ENCODE assay signal across 29 cellular contexts in genomic region chr11:69053169-69053477, GRCh38. TPM values are rescaled to one million over a fixed set of nuclear protein-coding genes. Genes with fewer than 3 reads are reported as not detected.
DNase-seq lines count a peak whose midpoint lies in the region; ATAC-seq, FAIRE-seq and TF ChIP-seq lines count a peak whose summit lies in the region.
"Had no signal": no experiment of that assay in that cellular context is flagged by ENCODE, and none has a peak within 500 bp of the region (broad histone marks: within the 10 kb centered on the region; RNA-seq: fewer than 3 reads in every experiment).

No MANE protein-coding gene starts in this region.

- H3K27me3 ChIP-seq in gastroesophageal sphincter: no peaks in the 10 kb centered on the region
- H3K27me3 ChIP-seq in stomach smooth muscle (ENCODE audit: control insufficient read depth in 1 of 2, insufficient read depth in 2 of 2, low read length in 2 of 2): no peaks in the 10 kb centered on the region
- H3K27me3 ChIP-seq: hepatocyte, neutrophil, SJSA1, spleen, upper lobe of left lung had no signal

- peak overlapping the region; percentile 3; the same call in 1 of the 2 replicates for H3K4me3 ChIP-seq in GM12865 (ENCODE audit: low read depth, low read length)
- H3K4me3 ChIP-seq in OCI-LY7 (ENCODE audit: low read depth, low read length, poor library complexity, severe bottlenecking): peak overlapping the region; percentile 92
- peak overlapping the region in 1 of 2 donors; percentile 99 for H3K4me3 ChIP-seq in gastroesophageal sphincter
- peak overlapping the region in 1 of 2 donors; percentile 90 for H3K4me3 ChIP-seq in stomach smooth muscle (ENCODE audit: low read length in 2 of 2)
- H3K4me3 ChIP-seq: hepatocyte, K562, lower lobe of right lung, SJSA1, spleen, upper lobe of left lung had no signal

- CTCF ChIA-PET in OCI-LY7 (lab: Charles Lee; ENCODE audit: unreplicated experiment): no interaction called here

- H3K36me3 ChIP-seq in OCI-LY7 (ENCODE audit: insufficient read depth, low read length) (peaks cover 33% of the 10 kb centered on the region), gastroesophageal sphincter (peaks cover 0 to 45% of the 10 kb centered on the region in 2 donors), stomach smooth muscle (ENCODE audit: control insufficient read depth in 2 of 2, insufficient read depth in 2 of 2, low read length in 2 of 2) (peaks cover 20 to 22% of the 10 kb centered on the region in 2 donors)

- H3K9me3 ChIP-seq in OCI-LY7 (ENCODE audit: low read length) (no peaks in the 10 kb centered on the region), gastroesophageal sphincter (no peaks in the 10 kb centered on the region), stomach smooth muscle (ENCODE audit: control insufficient read depth in 2 of 2, low read length in 2 of 2) (no peaks in the 10 kb centered on the region)
- H3K9me3 ChIP-seq: lower lobe of right lung, neutrophil, SJSA1, spleen, upper lobe of left lung had no signal

- H4K20me1 ChIP-seq in OCI-LY7 (ENCODE audit: insufficient read depth, low read length): no peaks in the 10 kb centered on the region

- no peak for FAIRE-seq in GM19239 (lab: Jason Lieb, UNC)
- FAIRE-seq: K562 had no signal

- intact Hi-C loops in OCI-LY7 (cut with micrococcal nuclease; ENCODE audit: unreplicated experiment): no loop called here

- peaks cover 84% of the 10 kb centered on the region for H3K4me1 ChIP-seq in OCI-LY7 (ENCODE audit: insufficient read depth, low read length, poor library complexity, severe bottlenecking)
- H3K4me1 ChIP-seq in gastroesophageal sphincter: peaks cover 0 to 91% (median 35%) of the 10 kb centered on the region in 3 donors
- peaks cover 75% of the 10 kb centered on the region for H3K4me1 ChIP-seq in stomach smooth muscle (ENCODE audit: control insufficient read depth, insufficient read depth, low read length)

- no peak for TF ChIP-seq POLR2A in gastroesophageal sphincter (IDR thresholded peaks at IDR 0.05)

- DNase-seq in GM12865 (ENCODE audit: low read depth) (no peak), OCI-LY7 (ENCODE audit: low spot score) (no peak), pons (ENCODE audit: low spot score) (no peak), GM19239 (ENCODE audit: insufficient read length, low spot score) (no peak)
- DNase-seq: activated CD4-positive, alpha-beta T cell treated with anti-CD3 and anti-CD28 coated beads for 4 hours; activated naive CD8-positive, alpha-beta T cell treated with anti-CD3 and anti-CD28 coated beads for 36 hours; CD4-positive, alpha-beta memory T cell; cerebellar nuclear complex; foreskin melanocyte; immature natural killer cell; lower lobe of right lung; NCI-H1694 treated with DMSO at 0.1 percent for 48 hours; NCI-H345; NCI-H82; retina; spleen; stimulated activated CD4-positive, alpha-beta T cell treated with anti-CD3 and anti-CD28 coated beads, Interleukin-4, amount 100 ng/mL, for 4 hours; stimulated activated naive CD8-positive, alpha-beta T cell treated with anti-CD3 and anti-CD28 coated beads, Interleukin-15, amount 100 ng/mL, for 72 hours; T-helper 17 cell had no signal

- H3K27ac ChIP-seq in OCI-LY7 (ENCODE audit: low read depth, low read length, poor library complexity, severe bottlenecking): peak overlapping the region; percentile 96
- peak overlapping the region; percentile 1 to 99 (median 99) for H3K27ac ChIP-seq in gastroesophageal sphincter
- peak overlapping the region; percentile 97 for H3K27ac ChIP-seq in stomach smooth muscle (ENCODE audit: low read length)
- H3K27ac ChIP-seq: hepatocyte, lower lobe of right lung, neutrophil, SJSA1, upper lobe of left lung had no signal

- POLR2A ChIA-PET in OCI-LY7 (lab: Charles Lee): interaction anchor here (1.9 kb wide), 1 partner anchor 10 kb away, joined by 6 read pairs; no protein-coding TSS in a partner anchor

- TF ChIP-seq CTCF in GM12865 (IDR thresholded peaks at IDR 0.05; ENCODE audit: insufficient read depth, low read depth, low read length, missing control alignments): no peak
- TF ChIP-seq CTCF in OCI-LY7 (conservative IDR thresholded peaks at IDR 0.05; ENCODE audit: low read length): no peak
- TF ChIP-seq CTCF in gastroesophageal sphincter (IDR thresholded peaks at IDR 0.05): no peak

- H3K79me2 ChIP-seq in OCI-LY7 (ENCODE audit: insufficient read depth, low read depth, low read length): peaks cover 67% of the 10 kb centered on the region

- no CpG with 5 or more reads among the region's 9 CpGs for WGBS in gastroesophageal sphincter (ENCODE audit: low coverage in 1 of 2), 2 donors

- no peak for TF ChIP-seq EP300 in gastroesophageal sphincter (IDR thresholded peaks at IDR 0.05)

- peak overlapping the region; percentile 88 for H3K4me2 ChIP-seq in OCI-LY7 (ENCODE audit: low read length)
- H3K4me2 ChIP-seq: hepatocyte had no signal

- BruUV-seq in OCI-LY7 (replicated peaks; lab: Mats Ljungman, UMichigan): no TSS peak

- peak overlapping the region in 1 of 2 donors; percentile 47 for H3K9ac ChIP-seq in stomach smooth muscle (ENCODE audit: low read length in 2 of 2)

- no peaks in the 10 kb centered on the region for H3K9me2 ChIP-seq in OCI-LY7 (ENCODE audit: insufficient read depth, low read length)

- ATAC-seq in gastroesophageal sphincter (no peak), GM18868 (IDR thresholded peaks at IDR 0.05; ENCODE audit: unreplicated experiment) (no peak)
- ATAC-seq: HCT116; K562; lower lobe of right lung; stimulated activated naive CD8-positive, alpha-beta T cell treated with anti-CD3 and anti-CD28 coated beads, Interleukin-15, amount 100 ng/mL, for 72 hours; T-helper 17 cell had no signal

- H2AFZ ChIP-seq in OCI-LY7 (ENCODE audit: low read length): no peak overlapping the region
- H2AFZ ChIP-seq: hepatocyte had no signal

RNA-seq across cellular contexts. Expression of gene TPCN2, which starts 4.4 kb away (rescaled TPM):
- 21.5 and 30.0 TPM in 2 replicates for total RNA-seq in OCI-LY7 (2014; rRNA removed; shearing (Covaris generic))
- total RNA-seq in OCI-LY7 (2022) (59.8 and 65.2 TPM in 2 replicates), gastroesophageal sphincter (10 to 100 TPM; 16.8 to 33.8 (median 28.3) TPM)

RNA-seq across cellular contexts. Expression of gene MRGPRF, which starts 40.1 kb away (rescaled TPM):
- total RNA-seq in OCI-LY7 (2014; rRNA removed; shearing (Covaris generic)): not detected in 2 replicates
- total RNA-seq in OCI-LY7 (2022) (not detected in 2 replicates), gastroesophageal sphincter (100 to 1,000 TPM in 3 of 4 donors, 10 to 100 TPM in 1; 88.9 to 213 (median 165) TPM)
- total RNA-seq: activated naive CD8-positive, alpha-beta T cell treated with anti-CD3 and anti-CD28 coated beads for 36 hours; CD4-positive, alpha-beta memory T cell; G401; K562; T-helper 17 cell had no signal

Comparison
In these comparisons a context has a peak if more than half of its experiments do, and no peak if none do; other contexts are left out.
1. RNA of gene MRGPRF, which starts 40.1 kb away (total RNA-seq): 88.9 to 213 TPM in gastroesophageal sphincter; not detected in OCI-LY7; every median in the first group is over 10 times any median in the second.
2. Peak in every context shown above with its lines, with median percentiles within 50 percentile points of each other: H3K27ac ChIP-seq.